Comparison of ENCODE assay signal across 21 cellular contexts in the genomic region with DNA sequence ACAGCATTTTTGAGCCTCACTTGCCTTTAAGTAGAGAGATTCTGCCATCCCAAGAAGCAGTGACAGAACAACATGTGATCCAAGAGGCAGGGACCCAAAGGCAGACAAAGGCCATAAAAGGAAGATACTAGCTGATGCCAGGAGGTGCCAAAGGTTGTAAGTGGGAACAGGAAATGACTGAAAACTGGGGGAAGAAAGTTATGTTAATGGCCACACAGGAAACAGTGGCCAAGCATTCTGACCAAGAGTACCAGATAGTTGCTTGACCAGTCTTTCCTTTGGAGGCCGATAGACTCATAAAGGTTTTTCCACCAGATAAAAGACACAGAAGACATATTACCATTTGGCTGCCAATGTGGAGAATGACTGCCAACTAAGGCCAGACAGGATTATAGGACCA.
"Had no signal": no experiment of that assay in that cellular context is flagged by ENCODE, and none has a peak within 500 bp of the region (broad histone marks: within the 10 kb centered on the region; RNA-seq: fewer than 3 reads in every experiment).

No MANE protein-coding gene starts in this region.

- H3K9me3 ChIP-seq: esophagus squamous epithelium, gastrocnemius medialis, sigmoid colon had no signal

- DNase-seq: activated CD4-positive, alpha-beta T cell treated with anti-CD3 and anti-CD28 coated beads for 1 hour; activated CD4-positive, alpha-beta T cell treated with anti-CD3 and anti-CD28 coated beads, Interleukin-2, amount 50 U/mL, for 1 hour; activated CD8-positive, alpha-beta T cell treated with anti-CD3 and anti-CD28 coated beads, Interleukin-2, amount 10 ng/mL, durations not matched to agents 7 days and 5 days; activated gamma-delta T cell; activated naive CD4-positive, alpha-beta T cell treated with anti-CD3 and anti-CD28 coated beads, Interleukin-2, amount 50 U/mL, for 16 hours; activated naive CD8-positive, alpha-beta T cell treated with anti-CD3 and anti-CD28 coated beads, Interleukin-2, amount 50 U/mL, for 24 hours; cortex of kidney; endodermal cell; esophagus squamous epithelium; gastrocnemius medialis; hippocampal formation; left cardiac atrium; naive thymus-derived CD4-positive, alpha-beta T cell; occipital lobe; retina; sigmoid colon; stimulated activated CD4-positive, alpha-beta T cell treated with anti-CD3 and anti-CD28 coated beads, Interleukin-2, amount 100 ng/mL, for 48 hours; stimulated activated CD8-positive, alpha-beta memory T cell treated with anti-CD3 and anti-CD28 coated beads, Interleukin-4, amount 100 ng/mL, for 48 hours; stimulated activated naive B cell treated with anti-CD40 and anti-IgM and Interleukin-4, amounts not matched to agents 10 μg/mL and 1 μg/mL and 100 μg/mL, for 72 hours; transverse colon had no signal

- ATAC-seq: activated CD8-positive, alpha-beta T cell treated with anti-CD3 and anti-CD28 coated beads, Interleukin-2, amount 10 ng/mL, durations not matched to agents 7 days and 5 days; activated naive CD8-positive, alpha-beta T cell treated with anti-CD3 and anti-CD28 coated beads, Interleukin-2, amount 50 U/mL, for 24 hours; gastrocnemius medialis; left cardiac atrium; naive thymus-derived CD4-positive, alpha-beta T cell; stimulated activated naive B cell treated with anti-CD40 and anti-IgM and Interleukin-4, amounts not matched to agents 10 μg/mL and 1 μg/mL and 100 μg/mL, for 72 hours had no signal

- H3K36me3 ChIP-seq: cardiac muscle cell, esophagus squamous epithelium, gastrocnemius medialis, sigmoid colon, transverse colon had no signal

- H3K27ac ChIP-seq: cardiac muscle cell, esophagus squamous epithelium, gastrocnemius medialis, sigmoid colon, transverse colon had no signal

- H3K27me3 ChIP-seq: cardiac muscle cell, esophagus squamous epithelium, gastrocnemius medialis, sigmoid colon, transverse colon had no signal

- H3K4me1 ChIP-seq: esophagus squamous epithelium, sigmoid colon, transverse colon had no signal

- H3K4me3 ChIP-seq: cardiac muscle cell, esophagus squamous epithelium, gastrocnemius medialis, sigmoid colon, transverse colon had no signal
